20 cellular contexts compared by ENCODE assay signal in the genomic region with DNA sequence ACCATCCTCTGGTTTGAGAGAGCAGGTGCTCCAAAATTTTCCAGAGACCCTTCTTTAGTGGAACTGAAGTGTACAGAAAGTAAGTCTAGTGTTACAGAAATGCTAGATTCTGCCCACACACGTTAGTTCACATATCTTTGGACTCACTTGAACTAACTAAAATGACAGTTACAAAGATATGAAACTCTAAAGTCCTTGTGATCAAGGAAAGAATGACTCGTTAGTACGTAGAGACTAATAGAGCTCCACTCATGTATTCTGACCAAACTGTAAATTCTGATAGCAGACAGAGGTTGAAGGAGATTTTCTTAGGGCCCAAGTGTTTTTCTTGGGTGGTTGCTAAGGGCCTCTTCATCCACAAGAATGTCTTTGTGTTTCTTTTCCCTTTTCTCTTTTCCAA.
"Had no signal": no experiment of that assay in that cellular context is flagged by ENCODE, and none has a peak within 500 bp of the region (broad histone marks: within the 10 kb centered on the region; RNA-seq: fewer than 3 reads in every experiment).

No MANE protein-coding gene starts in this region.

- H3K4me2 ChIP-seq: smooth muscle cell had no signal

- H3K27me3 Mint-ChIP-seq: stimulated activated naive B cell treated with anti-CD40 and anti-IgM and Interleukin-4, amounts not matched to agents 10 μg/mL and 1 μg/mL and 100 μg/mL, for 72 hours; T-helper 17 cell had no signal

- H3K4me1 Mint-ChIP-seq: naive B cell; stimulated activated naive B cell treated with anti-CD40 and anti-IgM and Interleukin-4, amounts not matched to agents 10 μg/mL and 1 μg/mL and 100 μg/mL, for 72 hours had no signal

- H3K4me1 ChIP-seq: lower lobe of right lung, upper lobe of right lung had no signal

- H3K27me3 ChIP-seq: heart left ventricle, upper lobe of right lung had no signal

- H3K9me3 ChIP-seq: heart left ventricle, lower lobe of right lung, thoracic aorta, upper lobe of right lung had no signal

- ATAC-seq: heart left ventricle; lower lobe of right lung; sciatic nerve; stimulated activated naive B cell treated with anti-CD40 and anti-IgM and Interleukin-4, amounts not matched to agents 10 μg/mL and 1 μg/mL and 100 μg/mL, for 72 hours; T-helper 17 cell; upper lobe of right lung had no signal

- DNase-seq: activated CD4-positive, alpha-beta T cell treated with anti-CD3 and anti-CD28 coated beads for 1 hour; activated CD4-positive, alpha-beta T cell treated with anti-CD3 and anti-CD28 coated beads, Interleukin-2, amount 50 U/mL, for 4 hours; activated gamma-delta T cell treated with Interleukin-2 at 50 U/mL for 16 hours; cerebellar nuclear complex; heart left ventricle; lower lobe of right lung; naive B cell; stimulated activated CD4-positive, alpha-beta T cell treated with anti-CD3 and anti-CD28 coated beads, Interleukin-15, amount 100 ng/mL, for 24 hours; stimulated activated naive B cell treated with anti-CD40 and anti-IgM and Interleukin-4, amounts not matched to agents 10 μg/mL and 1 μg/mL and 100 μg/mL, for 72 hours; SW 1271; T-helper 17 cell; upper lobe of right lung had no signal

- H3K4me3 ChIP-seq: coronary artery, heart left ventricle, lower lobe of right lung, smooth muscle cell, thoracic aorta, upper lobe of right lung had no signal

- H3K4me3 Mint-ChIP-seq: naive B cell; stimulated activated naive B cell treated with anti-CD40 and anti-IgM and Interleukin-4, amounts not matched to agents 10 μg/mL and 1 μg/mL and 100 μg/mL, for 72 hours; T-helper 17 cell had no signal

- H3K27ac ChIP-seq: coronary artery, epithelial cell of prostate, heart left ventricle, lower lobe of right lung, thoracic aorta, upper lobe of right lung had no signal

- H3K36me3 Mint-ChIP-seq: activated naive CD4-positive, alpha-beta T cell treated with anti-CD3 and anti-CD28 coated beads, Interleukin-2, amount 50 U/mL, for 72 hours; naive B cell; stimulated activated naive B cell treated with anti-CD40 and anti-IgM and Interleukin-4, amounts not matched to agents 10 μg/mL and 1 μg/mL and 100 μg/mL, for 72 hours had no signal

- H3K36me3 ChIP-seq: heart left ventricle, lower lobe of right lung, thoracic aorta, upper lobe of right lung had no signal

- FAIRE-seq: bronchial epithelial cell, keratinocyte had no signal

- H3K27ac Mint-ChIP-seq: activated naive CD4-positive, alpha-beta T cell treated with anti-CD3 and anti-CD28 coated beads, Interleukin-2, amount 50 U/mL, for 72 hours; naive B cell; stimulated activated naive B cell treated with anti-CD40 and anti-IgM and Interleukin-4, amounts not matched to agents 10 μg/mL and 1 μg/mL and 100 μg/mL, for 72 hours; T-helper 17 cell had no signal
